ENCODE assay signal across 8 cellular contexts in the genomic region with DNA sequence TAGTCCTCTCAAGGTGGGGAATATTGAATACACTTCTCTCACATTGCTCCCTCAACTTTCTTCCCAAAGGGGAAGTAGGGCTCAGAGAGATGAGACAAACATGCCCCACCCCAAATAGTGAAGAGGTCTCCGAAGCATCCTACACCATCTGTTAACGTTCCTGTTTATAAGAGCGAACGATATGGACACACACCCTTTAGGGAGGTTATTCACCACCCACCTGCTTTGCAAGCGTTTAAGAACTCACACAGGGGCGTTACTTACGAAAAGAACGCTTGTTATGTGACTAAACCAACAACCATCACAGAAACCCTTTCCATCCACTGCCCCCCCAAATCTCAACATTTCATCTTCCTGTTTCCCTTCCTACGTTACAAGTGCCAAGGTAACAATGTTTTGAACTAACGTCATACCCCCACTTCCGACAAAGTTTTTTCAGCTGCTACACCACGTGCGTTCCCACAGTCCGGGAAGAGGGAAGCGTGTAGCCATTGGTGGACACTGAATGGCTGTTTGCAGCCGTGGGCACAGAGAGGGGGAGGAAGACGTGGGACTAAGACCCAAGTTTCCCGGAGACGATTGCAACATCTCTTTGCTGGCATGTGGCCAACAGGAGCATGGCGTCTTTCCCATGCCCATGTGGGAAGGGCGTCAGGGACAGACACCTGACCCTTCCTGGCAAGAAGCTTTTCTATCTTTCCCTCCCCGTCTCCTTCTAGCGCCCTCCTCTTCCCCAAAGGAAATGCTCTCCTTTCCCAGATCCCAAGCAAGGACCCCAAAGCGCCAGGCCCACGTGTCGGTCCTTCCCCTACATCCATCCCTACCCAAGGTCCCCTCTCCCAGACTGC. TPM values are rescaled to one million over a fixed set of nuclear protein-coding genes. Genes with fewer than 3 reads are reported as not detected.
DNase-seq lines count a peak whose midpoint lies in the region; ATAC-seq and TF ChIP-seq lines count a peak whose summit lies in the region.

No MANE protein-coding gene starts in this region.

- H3K79me2 ChIP-seq in PC-3 (ENCODE audit: low read length), result peaks cover 77% of the 10 kb centered on the region

- peak overlapping the region; percentile 84 to 99 for H3K4me3 Mint-ChIP-seq in activated T-cell treated with anti-CD3 and anti-CD28 coated beads, Interleukin-2, amount 50 U/mL, for 72 hours
- peak overlapping the region; percentile 89 for H3K4me3 Mint-ChIP-seq in natural killer cell

- ATAC-seq in HG03354 (IDR thresholded peaks at IDR 0.05; ENCODE audit: poor library complexity, severe bottlenecking, unreplicated experiment) (peak; percentile 51), PC-3 (peak; percentile 49), natural killer cell (peak; percentile 60 to 73 (median 69))
- peak; percentile 58 to 67 for ATAC-seq in activated T-cell treated with anti-CD3 and anti-CD28 coated beads, Interleukin-2, amount 50 U/mL, for 72 hours (replicated peaks in 1 of 2)
- ATAC-seq in stimulated activated naive CD8-positive, alpha-beta T cell treated with anti-CD3 and anti-CD28 coated beads, Interleukin-15, Interleukin-2, amounts not matched to agents 100 U/mL and 50 U/mL, for 24 hours, result peak; percentile 66

- peak overlapping the region; percentile 100 for H3K9ac ChIP-seq in PC-3 (ENCODE audit: low read length)

- H4K20me1 ChIP-seq in PC-3 (ENCODE audit: low read length), result peaks cover 50% of the 10 kb centered on the region

- H3K9me3 Mint-ChIP-seq in activated T-cell treated with anti-CD3 and anti-CD28 coated beads, Interleukin-2, amount 50 U/mL, for 72 hours, result no peaks in the 10 kb centered on the region
- no peaks in the 10 kb centered on the region for H3K9me3 Mint-ChIP-seq in natural killer cell

- H3K4me2 ChIP-seq in PC-3 (ENCODE audit: low read length), result peak overlapping the region; percentile 90

- H3K27ac ChIP-seq in PC-3 (ENCODE audit: low read length), result peak overlapping the region; percentile 98

- peaks cover 55% of the 10 kb centered on the region for H3K4me1 ChIP-seq in PC-3 (ENCODE audit: insufficient read depth, low read length)

- BruUV-seq in PC-3 (replicated peaks; lab: Mats Ljungman, UMichigan), result TSS peak; percentile 74

- POLR2A ChIA-PET in PC-3 (lab: Charles Lee; ENCODE audit: unreplicated experiment), result interaction anchor here (0.6 to 0.7 kb wide), 2 partner anchors 17 to 22 kb away, joined by 4 to 6 read pairs; no protein-coding TSS in a partner anchor

- H3K27me3 Mint-ChIP-seq in activated T-cell treated with anti-CD3 and anti-CD28 coated beads, Interleukin-2, amount 50 U/mL, for 72 hours (ENCODE audit: low read depth), result peaks cover 26% of the 10 kb centered on the region
- peaks cover 47 to 81% of the 10 kb centered on the region in 2 donors for H3K27me3 Mint-ChIP-seq in natural killer cell (ENCODE audit: low read depth in 2 of 2)

- H3K36me3 Mint-ChIP-seq in activated T-cell treated with anti-CD3 and anti-CD28 coated beads, Interleukin-2, amount 50 U/mL, for 72 hours (ENCODE audit: insufficient read depth in 2 of 2), result peaks cover 10 to 13% of the 10 kb centered on the region in 2 donors
- no peaks in the 10 kb centered on the region for H3K36me3 Mint-ChIP-seq in natural killer cell

- DNase-seq in NCI-H345 (lab: John Stamatoyannopoulos, UW) (peak; percentile 23), NCI-H345 treated with DMSO at 0.1 percent for 48 hours (lab: John Stamatoyannopoulos, UW; ENCODE audit: unreplicated experiment) (no peak), PC-3 (peak; percentile 84), fibroblast of pulmonary artery (ENCODE audit: low read depth) (peak; percentile 100), natural killer cell (peak; percentile 34)
- peak; percentile 52 to 62 for DNase-seq in activated T-cell treated with anti-CD3 and anti-CD28 coated beads, Interleukin-2, amount 50 U/mL, for 72 hours
- peak; percentile 72 for DNase-seq in stimulated activated naive CD8-positive, alpha-beta T cell treated with anti-CD3 and anti-CD28 coated beads, Interleukin-15, Interleukin-2, amounts not matched to agents 100 U/mL and 50 U/mL, for 24 hours

- peak overlapping the region; percentile 65 for H2AFZ ChIP-seq in PC-3 (ENCODE audit: low read length)

- H3K4me1 Mint-ChIP-seq in activated T-cell treated with anti-CD3 and anti-CD28 coated beads, Interleukin-2, amount 50 U/mL, for 72 hours (ENCODE audit: low read depth), result peaks cover 38% of the 10 kb centered on the region
- peaks cover 18 to 22% of the 10 kb centered on the region in 2 donors for H3K4me1 Mint-ChIP-seq in natural killer cell

- H3K9me2 ChIP-seq in PC-3 (replicated peaks; ENCODE audit: low read length), result no peaks in the 10 kb centered on the region

- no peak for TF ChIP-seq CTCF in PC-3 (conservative IDR thresholded peaks at IDR 0.05; ENCODE audit: low read depth, low read length)
- TF ChIP-seq CTCF in fibroblast of pulmonary artery (IDR thresholded peaks at IDR 0.05; ENCODE audit: low read length, missing control alignments), result no peak
- TF ChIP-seq CTCF in natural killer cell (IDR thresholded peaks at IDR 0.05), result no peak

- H3K27me3 ChIP-seq in PC-3 (ENCODE audit: low read length), result no peaks in the 10 kb centered on the region

- peak overlapping the region; percentile 98 for H3K4me3 ChIP-seq in PC-3 (ENCODE audit: low read length)
- peak overlapping the region; percentile 92 for H3K4me3 ChIP-seq in fibroblast of pulmonary artery (replicated peaks; ENCODE audit: low read depth, low read length)

- H3F3A ChIP-seq in PC-3 (ENCODE audit: low read length, unreplicated experiment), result no peaks in the 10 kb centered on the region

- H3K27ac Mint-ChIP-seq in activated T-cell treated with anti-CD3 and anti-CD28 coated beads, Interleukin-2, amount 50 U/mL, for 72 hours, result peak overlapping the region; percentile 83
- H3K27ac Mint-ChIP-seq in natural killer cell, result peak overlapping the region; percentile 82 to 90

- H3K9me3 ChIP-seq in PC-3 (ENCODE audit: low read length), result no peaks in the 10 kb centered on the region

- H3K36me3 ChIP-seq in PC-3 (ENCODE audit: low read depth, low read length), result no peaks in the 10 kb centered on the region

- intact Hi-C loops in PC-3 (cut with micrococcal nuclease), result no loop called here
- intact Hi-C loops in natural killer cell (cut with micrococcal nuclease), result no loop called here

- CTCF ChIA-PET in PC-3 (lab: Charles Lee), result no interaction called here

RNA-seq across cellular contexts. Expression of gene YBX3, which starts 1.2 kb away (rescaled TPM):
- total RNA-seq in PC-3 (2014; rRNA removed) (85.9 and 104 TPM in 2 replicates), natural killer cell (10 to 100 TPM; 13.4 to 36.0 (median 33.0) TPM)
- 100 to 1,000 TPM; 108 to 132 TPM for total RNA-seq in activated T-cell treated with anti-CD3 and anti-CD28 coated beads, Interleukin-2, amount 50 U/mL, for 72 hours

RNA-seq across cellular contexts. Expression of gene STYK1, which starts 48.0 kb away (rescaled TPM):
- 4.3 and 8.6 TPM in 2 replicates for total RNA-seq in PC-3 (2014; rRNA removed)
- total RNA-seq in activated T-cell treated with anti-CD3 and anti-CD28 coated beads, Interleukin-2, amount 50 U/mL, for 72 hours, result 1 to 10 TPM; 1.6 to 1.8 TPM
- total RNA-seq in natural killer cell, result 1 to 10 TPM; 2.0 to 2.6 (median 2.4) TPM
